ENCODE assay signal across 32 cellular contexts in the genomic region with DNA sequence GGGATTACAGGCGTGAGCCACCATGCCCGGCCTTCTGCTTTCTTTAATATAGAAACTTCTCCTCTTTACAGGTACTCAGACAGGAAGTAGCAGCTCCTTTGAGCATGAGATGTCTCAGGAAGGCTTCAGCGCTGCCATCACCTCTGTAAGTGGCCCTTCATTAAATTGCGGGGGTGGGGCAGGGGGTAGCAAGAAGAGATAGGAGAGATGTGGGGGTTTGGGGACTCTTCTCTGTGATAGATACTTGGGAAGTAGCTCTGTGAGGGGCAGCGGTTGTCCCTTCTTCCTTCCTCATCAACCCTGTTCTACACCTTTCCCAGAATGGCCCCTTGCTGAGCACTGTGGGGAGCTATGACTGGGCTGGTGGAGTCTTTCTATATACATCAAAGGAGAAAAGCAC. TPM values are rescaled to one million over a fixed set of nuclear protein-coding genes. Genes with fewer than 3 reads are reported as not detected.
"Had no signal": no experiment of that assay in that cellular context is flagged by ENCODE, and none has a peak within 500 bp of the region (broad histone marks: within the 10 kb centered on the region; RNA-seq: fewer than 3 reads in every experiment).

No MANE protein-coding gene starts in this region.

- H3K27ac Mint-ChIP-seq: activated CD8-positive, alpha-beta T cell treated with anti-CD3 and anti-CD28 coated beads for 36 hours; activated naive CD4-positive, alpha-beta T cell treated with anti-CD3 and anti-CD28 coated beads, Interleukin-2, amount 10 ng/mL, durations not matched to agents 7 days and 5 days; activated naive CD4-positive, alpha-beta T cell treated with anti-CD3 and anti-CD28 coated beads, Interleukin-2, amount 50 U/mL, for 72 hours; activated naive CD8-positive, alpha-beta T cell treated with anti-CD3 and anti-CD28 coated beads, Interleukin-2, amount 10 ng/mL, durations not matched to agents 7 days and 5 days; activated T-cell treated with anti-CD3 and anti-CD28 coated beads, Interleukin-2, amount 50 U/mL, for 24 hours; activated T-cell treated with anti-CD3 and anti-CD28 coated beads, Interleukin-2, amount 50 U/mL, for 72 hours; brain; effector memory CD8-positive, alpha-beta T cell; WTC11 had no signal

- H3K4me3 Mint-ChIP-seq: activated CD8-positive, alpha-beta T cell treated with anti-CD3 and anti-CD28 coated beads for 36 hours; activated naive CD4-positive, alpha-beta T cell treated with anti-CD3 and anti-CD28 coated beads, Interleukin-2, amount 10 ng/mL, durations not matched to agents 7 days and 5 days; activated naive CD8-positive, alpha-beta T cell treated with anti-CD3 and anti-CD28 coated beads, Interleukin-2, amount 10 ng/mL, durations not matched to agents 7 days and 5 days; activated T-cell treated with anti-CD3 and anti-CD28 coated beads, Interleukin-2, amount 50 U/mL, for 24 hours; activated T-cell treated with anti-CD3 and anti-CD28 coated beads, Interleukin-2, amount 50 U/mL, for 72 hours; brain; central memory CD8-positive, alpha-beta T cell; effector memory CD8-positive, alpha-beta T cell; WTC11 had no signal

- H3K9me3 ChIP-seq: ascending aorta, breast epithelium, esophagus muscularis mucosa, gastrocnemius medialis had no signal

- H3K9me3 Mint-ChIP-seq: activated CD8-positive, alpha-beta T cell treated with anti-CD3 and anti-CD28 coated beads for 36 hours; activated naive CD4-positive, alpha-beta T cell treated with anti-CD3 and anti-CD28 coated beads, Interleukin-2, amount 50 U/mL, for 72 hours; activated T-cell treated with anti-CD3 and anti-CD28 coated beads, Interleukin-2, amount 50 U/mL, for 24 hours; activated T-cell treated with anti-CD3 and anti-CD28 coated beads, Interleukin-2, amount 50 U/mL, for 72 hours; central memory CD8-positive, alpha-beta T cell; effector memory CD8-positive, alpha-beta T cell had no signal

- H3K4me1 ChIP-seq: ascending aorta, breast epithelium, esophagus muscularis mucosa, gastrocnemius medialis had no signal

- ATAC-seq: activated CD8-positive, alpha-beta T cell treated with anti-CD3 and anti-CD28 coated beads for 36 hours; activated naive CD4-positive, alpha-beta T cell treated with anti-CD3 and anti-CD28 coated beads, Interleukin-2, amount 50 U/mL, for 72 hours; activated T-cell treated with anti-CD3 and anti-CD28 coated beads, Interleukin-2, amount 50 U/mL, for 72 hours; effector memory CD8-positive, alpha-beta T cell; foreskin keratinocyte; gastrocnemius medialis; WTC11 had no signal

- H3K36me3 ChIP-seq: ascending aorta, breast epithelium, cardiac muscle cell, esophagus muscularis mucosa, gastrocnemius medialis had no signal

- H3K27me3 ChIP-seq: ascending aorta, breast epithelium, cardiac muscle cell, gastrocnemius medialis had no signal

- H3K27ac ChIP-seq: ascending aorta, breast epithelium, cardiac muscle cell, esophagus muscularis mucosa, foreskin keratinocyte, gastrocnemius medialis, VCaP had no signal

- H3K4me3 ChIP-seq: ascending aorta, breast epithelium, cardiac muscle cell, esophagus muscularis mucosa, gastrocnemius medialis had no signal

- DNase-seq: activated CD4-positive, alpha-beta T cell treated with anti-CD3 and anti-CD28 coated beads for 48 hours; activated CD4-positive, alpha-beta T cell treated with anti-CD3 and anti-CD28 coated beads, Interleukin-2, amount 50 U/mL, for 1 hour; activated CD4-positive, alpha-beta T cell treated with anti-CD3 and anti-CD28 coated beads, Interleukin-2, amount 50 U/mL, for 48 hours; activated CD8-positive, alpha-beta memory T cell treated with anti-CD3 and anti-CD28 coated beads, Interleukin-2, amount 50 U/mL, for 48 hours; activated CD8-positive, alpha-beta T cell treated with anti-CD3 and anti-CD28 coated beads for 36 hours; activated gamma-delta T cell; activated naive CD4-positive, alpha-beta T cell; activated naive CD4-positive, alpha-beta T cell treated with anti-CD3 and anti-CD28 coated beads, Interleukin-2, amount 10 ng/mL, durations not matched to agents 7 days and 5 days; activated naive CD8-positive, alpha-beta T cell treated with anti-CD3 and anti-CD28 coated beads, Interleukin-2, amount 10 ng/mL, durations not matched to agents 7 days and 5 days; activated T-cell treated with anti-CD3 and anti-CD28 coated beads for 4 hours; activated T-cell treated with anti-CD3 and anti-CD28 coated beads, Interleukin-2, amount 50 U/mL, for 24 hours; activated T-cell treated with anti-CD3 and anti-CD28 coated beads, Interleukin-2, amount 50 U/mL, for 72 hours; cortex of kidney; dermis blood vessel endothelial cell; effector CD4-positive, alpha-beta T cell; effector memory CD8-positive, alpha-beta T cell; erythroblast; foreskin keratinocyte; gastrocnemius medialis; T-helper 2 cell had no signal

- H3K36me3 Mint-ChIP-seq: activated naive CD4-positive, alpha-beta T cell treated with anti-CD3 and anti-CD28 coated beads, Interleukin-2, amount 50 U/mL, for 72 hours; brain; WTC11 had no signal

- H3K4me1 Mint-ChIP-seq: activated naive CD4-positive, alpha-beta T cell treated with anti-CD3 and anti-CD28 coated beads, Interleukin-2, amount 10 ng/mL, durations not matched to agents 7 days and 5 days had no signal

RNA-seq across cellular contexts. Expression of a gene that starts 16.8 kb away (rescaled TPM):
- total RNA-seq: cardiac muscle cell had no signal
- polyA plus RNA-seq: cardiac muscle cell had no signal

RNA-seq across cellular contexts. Expression of a gene that starts 59.7 kb away (rescaled TPM):
- total RNA-seq: activated CD8-positive, alpha-beta memory T cell treated with anti-CD3 and anti-CD28 coated beads for 36 hours; activated CD8-positive, alpha-beta T cell treated with anti-CD3 and anti-CD28 coated beads for 36 hours; activated naive CD4-positive, alpha-beta T cell treated with anti-CD3 and anti-CD28 coated beads, Interleukin-2, amount 50 U/mL, for 72 hours; activated naive CD8-positive, alpha-beta T cell treated with anti-CD3 and anti-CD28 coated beads, Interleukin-2, amount 10 ng/mL, durations not matched to agents 7 days and 5 days; activated T-cell treated with anti-CD3 and anti-CD28 coated beads, Interleukin-2, amount 50 U/mL, for 72 hours; ascending aorta; breast epithelium; cardiac muscle cell; dermis blood vessel endothelial cell; esophagus muscularis mucosa; foreskin keratinocyte; gastrocnemius medialis; glomerular endothelial cell; T-helper 1 cell treated with Interleukin-12 subunit alpha and Interleukin-12 subunit beta and Interleukin-4 antibody, amounts not matched to agents 30 ng/mL and 1 ng/mL, for 36 hours had no signal
- polyA plus RNA-seq: cardiac muscle cell, foreskin keratinocyte had no signal
